In genomic region chr3:150488867-150489266, GRCh38 we compare ENCODE assay signal across 7 cellular contexts.
"Had no signal": no experiment of that assay in that cellular context is flagged by ENCODE, and none has a peak within 500 bp of the region (broad histone marks: within the 10 kb centered on the region; RNA-seq: fewer than 3 reads in every experiment).

No MANE protein-coding gene starts in this region.

- H3K27ac Mint-ChIP-seq: IgD-negative memory B cell had no signal

- H3K4me3 Mint-ChIP-seq: IgD-negative memory B cell had no signal

- H3K4me1 Mint-ChIP-seq: IgD-negative memory B cell had no signal

- ATAC-seq: HepG2 had no signal

- FAIRE-seq: HepG2, HTR-8/SVneo had no signal

- H3K27ac ChIP-seq: HL-60 had no signal

- H3K27me3 Mint-ChIP-seq: IgD-negative memory B cell had no signal

- DNase-seq: IMR-90, KBM-7, KG1 had no signal
